ENCODE assay signal across 8 cellular contexts in genomic region chr19:6373813-6374108, GRCh38. TPM values are rescaled to one million over a fixed set of nuclear protein-coding genes. Genes with fewer than 3 reads are reported as not detected.
A peak's percentile ranks its signal among the peaks of the same experiment; 100 is the strongest.
DNase-seq lines count a peak whose midpoint lies in the region; ATAC-seq, FAIRE-seq and TF ChIP-seq lines count a peak whose summit lies in the region.

No MANE protein-coding gene starts in this region.

- TF ChIP-seq POLR2A in A549 (IDR thresholded peaks at IDR 0.05; ENCODE audit: low read length): no peak

- no peaks in the 10 kb centered on the region for H3K9me3 Mint-ChIP-seq in brain
- H3K9me3 Mint-ChIP-seq in mesothelial cell of epicardium: no peaks in the 10 kb centered on the region

- H3K27me3 Mint-ChIP-seq in brain (no peaks in the 10 kb centered on the region), mesothelial cell of epicardium (ENCODE audit: low read depth) (no peaks in the 10 kb centered on the region)

- peak overlapping the region; percentile 95 for H3K4me2 ChIP-seq in A549

- no peak for FAIRE-seq in A549 (lab: Jason Lieb, UNC)

- TF ChIP-seq CTCF in A549 (IDR thresholded peaks at IDR 0.05) (no peak), HL-60 (IDR thresholded peaks at IDR 0.05; ENCODE audit: insufficient read depth, low read length) (no peak), brain (conservative IDR thresholded peaks at IDR 0.05) (no peak), mesothelial cell of epicardium (IDR thresholded peaks at IDR 0.05; ENCODE audit: unreplicated experiment) (no peak)

- CTCF ChIA-PET in A549 (lab: Yijun Ruan, JAX): no interaction called here

- POLR2A ChIA-PET in A549 (lab: Yijun Ruan, JAX): no interaction called here

- no peak for TF ChIP-seq RAD21 in A549 (conservative IDR thresholded peaks at IDR 0.05 in 1 of 2, IDR thresholded peaks at IDR 0.05 in 1 of 2)

- H3K27ac Mint-ChIP-seq in brain (peak overlapping the region; percentile 82 to 100 (median 96)), mesothelial cell of epicardium (peak overlapping the region; percentile 97)

- peaks cover 7% of the 10 kb centered on the region; the same call in 2 of the 3 replicates for H3K4me1 ChIP-seq in A549

- WGBS in A549 (ENCODE audit: missing lambda C conversion rate): 49% methylated on average over 4 of the region's 5 CpGs

- H3K27ac ChIP-seq in A549 (peak overlapping the region; percentile 73 to 95), HL-60 (replicated peaks) (0 out of 2 replicates have a peak overlapping the region, but pooled peaks have one; percentile 32)

- peaks cover 18% of the 10 kb centered on the region for H3K36me3 Mint-ChIP-seq in brain
- H3K36me3 Mint-ChIP-seq in mesothelial cell of epicardium: peaks cover 12% of the 10 kb centered on the region

- peaks cover 25% of the 10 kb centered on the region for H3K4me1 Mint-ChIP-seq in brain
- peaks cover 37% of the 10 kb centered on the region for H3K4me1 Mint-ChIP-seq in mesothelial cell of epicardium

- no peaks in the 10 kb centered on the region for H3K9me3 ChIP-seq in A549

- no peak for DNase-seq in A549 (ENCODE audit: low read depth in 1 of 2, low spot score in 1 of 2)
- DNase-seq in HL-60 (ENCODE audit: low read depth in 1 of 2, low spot score in 1 of 2): no peak
- DNase-seq in mesothelial cell of epicardium (ENCODE audit: low spot score in 2 of 2, unreplicated experiment in 2 of 2): no peak
- no peak for DNase-seq in DMS153 (lab: John Stamatoyannopoulos, UW)
- no peak for DNase-seq in GDM1 (lab: John Stamatoyannopoulos, UW)
- no peak for DNase-seq in NCI-H2196 (lab: John Stamatoyannopoulos, UW; ENCODE audit: unreplicated experiment)
- no peak for DNase-seq in hepatic stellate cell (ENCODE audit: low spot score)

- H3K4me3 ChIP-seq in A549: peak overlapping the region; percentile 49
- H3K4me3 ChIP-seq in HL-60 (replicated peaks; ENCODE audit: insufficient read depth, low read length): peak overlapping the region; percentile 95

- ATAC-seq in A549: no peak

- no peaks in the 10 kb centered on the region for H3K27me3 ChIP-seq in HL-60 (ENCODE audit: insufficient read depth, poor library complexity, severe bottlenecking)

- TF ChIP-seq EP300 in A549 (IDR thresholded peaks at IDR 0.05): no peak

- peak overlapping the region; percentile 77 to 97 (median 91) for H3K4me3 Mint-ChIP-seq in brain
- peak overlapping the region; percentile 70 for H3K4me3 Mint-ChIP-seq in mesothelial cell of epicardium

TF ChIP-seq in A549, 52 proteins besides CTCF, POLR2A, EP300 and RAD21:
- TF ChIP-seq HOXB13 (CRISPR knock-in tag; IDR thresholded peaks at IDR 0.05; ENCODE audit: low read depth): no peak
- no peak for TF ChIP-seq KDM5A (IDR thresholded peaks at IDR 0.05)
- TF ChIP-seq CBX2 (IDR thresholded peaks at IDR 0.05; ENCODE audit: borderline replicate concordance, low read depth): no peak
- TF ChIP-seq, protein P1, sequence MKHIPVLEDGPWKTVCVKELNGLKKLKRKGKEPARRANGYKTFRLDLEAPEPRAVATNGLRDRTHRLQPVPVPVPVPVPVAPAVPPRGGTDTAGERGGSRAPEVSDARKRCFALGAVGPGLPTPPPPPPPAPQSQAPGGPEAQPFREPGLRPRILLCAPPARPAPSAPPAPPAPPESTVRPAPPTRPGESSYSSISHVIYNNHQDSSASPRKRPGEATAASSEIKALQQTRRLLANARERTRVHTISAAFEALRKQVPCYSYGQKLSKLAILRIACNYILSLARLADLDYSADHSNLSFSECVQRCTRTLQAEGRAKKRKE (CRISPR knock-in tag; IDR thresholded peaks at IDR 0.05; ENCODE audit: low read depth): no peak
- no peak for TF ChIP-seq E2F6 (IDR thresholded peaks at IDR 0.05; ENCODE audit: borderline replicate concordance, low read depth)
- no peak for TF ChIP-seq MAZ (IDR thresholded peaks at IDR 0.05; ENCODE audit: borderline replicate concordance, low read depth, low read length)
- TF ChIP-seq MAX (IDR thresholded peaks at IDR 0.05): no peak
- TF ChIP-seq HES2 (IDR thresholded peaks at IDR 0.05): no peak
- TF ChIP-seq SMC3 (IDR thresholded peaks at IDR 0.05): no peak
- TF ChIP-seq EHF (CRISPR knock-in tag; IDR thresholded peaks at IDR 0.05): no peak
- TF ChIP-seq HOXA7 (CRISPR knock-in tag; IDR thresholded peaks at IDR 0.05): no peak
- TF ChIP-seq, protein P2, sequence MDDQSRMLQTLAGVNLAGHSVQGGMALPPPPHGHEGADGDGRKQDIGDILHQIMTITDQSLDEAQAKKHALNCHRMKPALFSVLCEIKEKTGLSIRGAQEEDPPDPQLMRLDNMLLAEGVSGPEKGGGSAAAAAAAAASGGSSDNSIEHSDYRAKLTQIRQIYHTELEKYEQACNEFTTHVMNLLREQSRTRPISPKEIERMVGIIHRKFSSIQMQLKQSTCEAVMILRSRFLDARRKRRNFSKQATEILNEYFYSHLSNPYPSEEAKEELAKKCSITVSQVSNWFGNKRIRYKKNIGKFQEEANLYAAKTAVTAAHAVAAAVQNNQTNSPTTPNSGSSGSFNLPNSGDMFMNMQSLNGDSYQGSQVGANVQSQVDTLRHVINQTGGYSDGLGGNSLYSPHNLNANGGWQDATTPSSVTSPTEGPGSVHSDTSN (IDR thresholded peaks at IDR 0.05): no peak
- TF ChIP-seq HEYL (CRISPR knock-in tag; IDR thresholded peaks at IDR 0.05): no peak
- TF ChIP-seq CEBPB (IDR thresholded peaks at IDR 0.05): no peak
- no peak for TF ChIP-seq ZFP36 (IDR thresholded peaks at IDR 0.05; ENCODE audit: borderline replicate concordance, partially characterized antibody)

RNA-seq across cellular contexts. Expression of gene ALKBH7, which starts 1.2 kb away (rescaled TPM):
- polyA plus RNA-seq in A549 (2011; rRNA removed) (9.9 and 10.2 TPM in 2 replicates), A549 (2017; fragmentation: RNase III; extraction: RNeasy Plus Mini Kit Qiagen cat#74134 plus additional on column Dnase treatment) (14.9 to 18.1 TPM (median 18.1 TPM) in 3 replicates), brain (ENCODE audit: insufficient read depth, low read depth, low replicate concordance) (142 TPM)
- polyA plus RNA-seq in A549 (2012; cell fraction: cytosol; rRNA removed): 23.9 and 35.0 TPM in 2 replicates
- 21.8 and 25.7 TPM in 2 replicates for polyA plus RNA-seq in A549 (2012; cell fraction: nucleus; rRNA removed)
- 4.6 and 6.5 TPM in 2 replicates for polyA minus RNA-seq in A549 (2011; rRNA and poly(A)+ RNA removed)
- total RNA-seq in mesothelial cell of epicardium: 83.7 to 92.9 TPM (median 87.7 TPM) in 3 replicates

RNA-seq across cellular contexts. Expression of gene PSPN, which starts 2.0 kb away (rescaled TPM):
- polyA plus RNA-seq in A549 (2011; rRNA removed) (0.34 and 0.62 TPM in 2 replicates), A549 (2017; fragmentation: RNase III; extraction: RNeasy Plus Mini Kit Qiagen cat#74134 plus additional on column Dnase treatment) (0.71 to 0.75 TPM (median 0.71 TPM) in 3 replicates), brain (ENCODE audit: insufficient read depth, low read depth, low replicate concordance) (5.9 TPM)
- polyA plus RNA-seq in A549 (2012; cell fraction: cytosol; rRNA removed): 0.26 and 0.41 TPM in 2 replicates
- polyA plus RNA-seq in A549 (2012; cell fraction: nucleus; rRNA removed): 0.65 and 0.88 TPM in 2 replicates
- 0.58 and 0.92 TPM in 2 replicates for polyA minus RNA-seq in A549 (2011; rRNA and poly(A)+ RNA removed)
- total RNA-seq in mesothelial cell of epicardium: 3.5 to 3.8 TPM (median 3.6 TPM) in 3 replicates

RNA-seq across cellular contexts. Expression of gene CLPP, which starts 12.4 kb away (rescaled TPM):
- polyA plus RNA-seq in A549 (2011; rRNA removed) (28.2 and 35.2 TPM in 2 replicates), A549 (2017; fragmentation: RNase III; extraction: RNeasy Plus Mini Kit Qiagen cat#74134 plus additional on column Dnase treatment) (45.2 to 51.8 TPM (median 49.9 TPM) in 3 replicates), brain (ENCODE audit: insufficient read depth, low read depth, low replicate concordance) (178 TPM)
- 162 and 186 TPM in 2 replicates for polyA plus RNA-seq in A549 (2012; cell fraction: cytosol; rRNA removed)
- 125 and 187 TPM in 2 replicates for polyA plus RNA-seq in A549 (2012; cell fraction: nucleus; rRNA removed)
- 34.3 and 36.2 TPM in 2 replicates for polyA minus RNA-seq in A549 (2011; rRNA and poly(A)+ RNA removed)
- 55.1 to 64.8 TPM (median 58.2 TPM) in 3 replicates for total RNA-seq in mesothelial cell of epicardium

RNA-seq across cellular contexts. Expression of gene GTF2F1, which starts 19.2 kb away (rescaled TPM):
- polyA plus RNA-seq in A549 (2011; rRNA removed) (32.1 and 39.0 TPM in 2 replicates), A549 (2017; fragmentation: RNase III; extraction: RNeasy Plus Mini Kit Qiagen cat#74134 plus additional on column Dnase treatment) (75.0 to 76.8 TPM (median 75.3 TPM) in 3 replicates), brain (ENCODE audit: insufficient read depth, low read depth, low replicate concordance) (128 TPM)
- polyA plus RNA-seq in A549 (2012; cell fraction: cytosol; rRNA removed): 61.9 and 70.5 TPM in 2 replicates
- 47.2 and 62.0 TPM in 2 replicates for polyA plus RNA-seq in A549 (2012; cell fraction: nucleus; rRNA removed)
- polyA minus RNA-seq in A549 (2011; rRNA and poly(A)+ RNA removed): 34.1 TPM in 2 replicates
- 67.4 to 73.8 TPM (median 68.3 TPM) in 3 replicates for total RNA-seq in mesothelial cell of epicardium

RNA-seq across cellular contexts. Expression of gene ACER1, which starts 40.3 kb away (rescaled TPM):
- polyA plus RNA-seq in A549 (2011; rRNA removed) (not detected in 2 replicates), A549 (2017; fragmentation: RNase III; extraction: RNeasy Plus Mini Kit Qiagen cat#74134 plus additional on column Dnase treatment) (not detected in 3 replicates), brain (ENCODE audit: insufficient read depth, low read depth, low replicate concordance) (not detected)
- polyA plus RNA-seq in A549 (2012; cell fraction: cytosol; rRNA removed): not detected in 2 replicates
- 0.02 TPM in 1 of 2 replicates, not detected in the other for polyA plus RNA-seq in A549 (2012; cell fraction: nucleus; rRNA removed)
- not detected in 2 replicates for polyA minus RNA-seq in A549 (2011; rRNA and poly(A)+ RNA removed)
- total RNA-seq in mesothelial cell of epicardium: 0.16 TPM in 1 of 3 replicates, not detected in the others
